Comparison of ENCODE assay signal across 8 cellular contexts in genomic region chr13:79406597-79406908, GRCh38. TPM values are rescaled to one million over a fixed set of nuclear protein-coding genes. Genes with fewer than 3 reads are reported as not detected.
DNase-seq lines count a peak whose midpoint lies in the region; ATAC-seq and TF ChIP-seq lines count a peak whose summit lies in the region.

No MANE protein-coding gene starts in this region.

- H3K4me3 Mint-ChIP-seq in CD8-positive, alpha-beta T cell = peak overlapping the region; percentile 96

- H3K27me3 ChIP-seq in CD8-positive, alpha-beta T cell (ENCODE audit: insufficient read depth, low read length) = no peaks in the 10 kb centered on the region
- H3K27me3 ChIP-seq in Loucy (ENCODE audit: insufficient read depth, low read length, poor library complexity, severe bottlenecking) (no peaks in the 10 kb centered on the region), muscle layer of duodenum (ENCODE audit: low read depth, low read length) (no peaks in the 10 kb centered on the region)

- no peak for TF ChIP-seq CTCF in CD8-positive, alpha-beta T cell (IDR thresholded peaks at IDR 0.05)
- TF ChIP-seq CTCF in Loucy (conservative IDR thresholded peaks at IDR 0.05; ENCODE audit: low read length) = no peak
- TF ChIP-seq CTCF in coronary artery (IDR thresholded peaks at IDR 0.05) = no peak

- intact Hi-C loops in CD8-positive, alpha-beta T cell (cut with DNase I, micrococcal nuclease) = loop anchor here (1.0 to 10.0 kb wide), 5 partner anchors 13 to 1712 kb away; partner anchors contain the start of gene SLAIN1 (in 1 of the 2)

- peaks cover 51% of the 10 kb centered on the region for H3K4me1 ChIP-seq in CD8-positive, alpha-beta T cell (ENCODE audit: insufficient read depth, low read length)
- H3K4me1 ChIP-seq in Loucy (ENCODE audit: insufficient read depth, low read length, poor library complexity, severe bottlenecking) (peaks cover 48% of the 10 kb centered on the region), muscle layer of duodenum (ENCODE audit: control insufficient read depth in 1 of 2, insufficient read depth in 2 of 2, low read length in 2 of 2) (peaks cover 28 to 37% of the 10 kb centered on the region in 2 donors)

- H3K9ac ChIP-seq in Loucy (ENCODE audit: low read depth, low read length, poor library complexity, severe bottlenecking) = peak overlapping the region; percentile 93

- H3K9me3 Mint-ChIP-seq in CD8-positive, alpha-beta T cell = no peaks in the 10 kb centered on the region

- no peaks in the 10 kb centered on the region for H3K27me3 Mint-ChIP-seq in CD8-positive, alpha-beta T cell (ENCODE audit: low read depth)

- peaks cover 25% of the 10 kb centered on the region for H3K4me1 Mint-ChIP-seq in CD8-positive, alpha-beta T cell (ENCODE audit: low read depth)

- no peaks in the 10 kb centered on the region for H3K36me3 ChIP-seq in CD8-positive, alpha-beta T cell (ENCODE audit: insufficient read depth, low read length)
- H3K36me3 ChIP-seq in Loucy (ENCODE audit: insufficient read depth, low read length) = no peaks in the 10 kb centered on the region
- no peaks in the 10 kb centered on the region for H3K36me3 ChIP-seq in muscle layer of duodenum (ENCODE audit: control insufficient read depth in 1 of 2, insufficient read depth in 2 of 2, low read length in 2 of 2)

- H3K9me2 ChIP-seq in Loucy (replicated peaks; ENCODE audit: low read depth, low read length) = no peaks in the 10 kb centered on the region

- DNase-seq in CD8-positive, alpha-beta T cell = no peak
- DNase-seq in coronary artery (ENCODE audit: low spot score) (no peak), cerebellar nuclear complex (lab: John Stamatoyannopoulos, UW) (no peak), HCEC 1CT (no peak)

- peak; percentile 20 for ATAC-seq in CD8-positive, alpha-beta T cell
- ATAC-seq in GM21515 (IDR thresholded peaks at IDR 0.05; ENCODE audit: unreplicated experiment) (peak; percentile 23), HG02763 (IDR thresholded peaks at IDR 0.05; ENCODE audit: unreplicated experiment) (no peak)

- peak overlapping the region; percentile 82 for H3K4me2 ChIP-seq in Loucy (ENCODE audit: low read depth, low read length, poor library complexity, severe bottlenecking)

- peaks cover 38% of the 10 kb centered on the region for H4K20me1 ChIP-seq in Loucy (ENCODE audit: insufficient read depth, low read length, poor library complexity, severe bottlenecking)

- H3K79me2 ChIP-seq in Loucy (ENCODE audit: insufficient read depth, low read length) = peaks cover 68% of the 10 kb centered on the region

- H2AFZ ChIP-seq in Loucy (ENCODE audit: low read length) = peak overlapping the region; percentile 94

- H3K36me3 Mint-ChIP-seq in CD8-positive, alpha-beta T cell = peaks cover 12% of the 10 kb centered on the region

- H3K27ac Mint-ChIP-seq in CD8-positive, alpha-beta T cell = peak overlapping the region; percentile 99

- POLR2A ChIA-PET in CD8-positive, alpha-beta T cell (lab: Charles Lee) = interaction anchor here (0.8 to 2.6 kb wide), 7 partner anchors 13 to 76 kb away, joined by 3 to 26 read pairs (median 4); partner anchors contain the start of gene NDFIP2

- H3F3A ChIP-seq in Loucy (ENCODE audit: low read depth) = no peaks in the 10 kb centered on the region

- no peaks in the 10 kb centered on the region for H3K9me3 ChIP-seq in CD8-positive, alpha-beta T cell (ENCODE audit: low read length)
- H3K9me3 ChIP-seq in Loucy (ENCODE audit: insufficient read depth, low read depth, low read length) (no peaks in the 10 kb centered on the region), muscle layer of duodenum (ENCODE audit: control insufficient read depth in 1 of 2, low read length in 2 of 2) (no peaks in the 10 kb centered on the region)

- peak overlapping the region; percentile 89 for H3K27ac ChIP-seq in CD8-positive, alpha-beta T cell (ENCODE audit: low read depth, low read length)
- H3K27ac ChIP-seq in coronary artery (peak overlapping the region; percentile 88 to 98), muscle layer of duodenum (ENCODE audit: low read length) (peak overlapping the region; percentile 94)

- CTCF ChIA-PET in CD8-positive, alpha-beta T cell (lab: Charles Lee) = interaction anchor here (1.3 to 6.3 kb wide), 3 partner anchors 14 to 20 kb away, joined by 4 to 53 read pairs (median 8); no protein-coding TSS in a partner anchor

- peak overlapping the region; percentile 84 for H3K4me3 ChIP-seq in CD8-positive, alpha-beta T cell (ENCODE audit: low read depth, low read length)
- H3K4me3 ChIP-seq in Loucy (ENCODE audit: low read length, poor library complexity, severe bottlenecking) (peak overlapping the region; percentile 92), coronary artery (peak overlapping the region; percentile 98), muscle layer of duodenum (ENCODE audit: low read depth in 1 of 2, low read length in 2 of 2) (peak overlapping the region; percentile 82 to 93)

RNA-seq across cellular contexts. Expression of gene RBM26, which starts 0.5 kb away (rescaled TPM):
- 10 to 100 TPM; 55.7 to 61.1 TPM for total RNA-seq in CD8-positive, alpha-beta T cell
